8 cellular contexts compared by ENCODE assay signal in genomic region chr14:96039633-96040311, GRCh38. TPM values are rescaled to one million over a fixed set of nuclear protein-coding genes. Genes with fewer than 3 reads are reported as not detected.
DNase-seq lines count a peak whose midpoint lies in the region; ATAC-seq, FAIRE-seq and TF ChIP-seq lines count a peak whose summit lies in the region.

No MANE protein-coding gene starts in this region.

- peaks cover 6% of the 10 kb centered on the region for H3K4me1 ChIP-seq in CD8-positive, alpha-beta T cell (ENCODE audit: insufficient read depth, low read length)

- CTCF ChIA-PET in CD8-positive, alpha-beta T cell (lab: Charles Lee) = interaction anchor here (0.5 kb wide), 1 partner anchor 1884 kb away, joined by 3 read pairs; no protein-coding TSS in a partner anchor
- CTCF ChIA-PET in activated CD8-positive, alpha-beta T cell treated with anti-CD3 and anti-CD28 coated beads, Interleukin-2, amount 10 ng/mL, durations not matched to agents 7 days and 5 days (lab: Charles Lee) = no interaction called here

- TF ChIP-seq CTCF in CD8-positive, alpha-beta T cell (IDR thresholded peaks at IDR 0.05) = no peak
- peak; percentile 22 for TF ChIP-seq CTCF in fibroblast of the aortic adventitia (IDR thresholded peaks at IDR 0.05; ENCODE audit: insufficient read depth, low read length)
- TF ChIP-seq CTCF in nephron progenitor cell (IDR thresholded peaks at IDR 0.05) = peak; percentile 17

- FAIRE-seq in HTR-8/SVneo (lab: Jason Lieb, UNC) = no peak

- no peaks in the 10 kb centered on the region for H3K36me3 ChIP-seq in CD8-positive, alpha-beta T cell (ENCODE audit: insufficient read depth, low read length)

- H3K27ac Mint-ChIP-seq in CD8-positive, alpha-beta T cell = no peak overlapping the region
- H3K27ac Mint-ChIP-seq in activated CD8-positive, alpha-beta T cell treated with anti-CD3 and anti-CD28 coated beads, Interleukin-2, amount 10 ng/mL, durations not matched to agents 7 days and 5 days = no peak overlapping the region
- H3K27ac Mint-ChIP-seq in nephron progenitor cell = peak overlapping the region; percentile 36

- H3K4me1 Mint-ChIP-seq in CD8-positive, alpha-beta T cell (ENCODE audit: low read depth) = peaks cover 23% of the 10 kb centered on the region
- H3K4me1 Mint-ChIP-seq in activated CD8-positive, alpha-beta T cell treated with anti-CD3 and anti-CD28 coated beads, Interleukin-2, amount 10 ng/mL, durations not matched to agents 7 days and 5 days (ENCODE audit: low read depth) = peaks cover 12% of the 10 kb centered on the region
- H3K4me1 Mint-ChIP-seq in nephron progenitor cell = peaks cover 43% of the 10 kb centered on the region

- POLR2A ChIA-PET in CD8-positive, alpha-beta T cell (lab: Charles Lee) = interaction anchor here (0.6 to 1.0 kb wide), 2 partner anchors 13 to 266 kb away, joined by 3 read pairs; no protein-coding TSS in a partner anchor
- POLR2A ChIA-PET in activated CD8-positive, alpha-beta T cell treated with anti-CD3 and anti-CD28 coated beads, Interleukin-2, amount 10 ng/mL, durations not matched to agents 7 days and 5 days (lab: Charles Lee) = interaction anchor here (0.6 kb wide), 1 partner anchor 94 kb away, joined by 3 read pairs; no protein-coding TSS in a partner anchor

- H3K4me3 Mint-ChIP-seq in CD8-positive, alpha-beta T cell = peak overlapping the region; percentile 81
- H3K4me3 Mint-ChIP-seq in activated CD8-positive, alpha-beta T cell treated with anti-CD3 and anti-CD28 coated beads, Interleukin-2, amount 10 ng/mL, durations not matched to agents 7 days and 5 days = peak overlapping the region; percentile 64
- H3K4me3 Mint-ChIP-seq in nephron progenitor cell = peak overlapping the region; percentile 92

- peaks cover 12% of the 10 kb centered on the region for H3K27me3 ChIP-seq in CD8-positive, alpha-beta T cell (ENCODE audit: insufficient read depth, low read length)

- H3K36me3 Mint-ChIP-seq in CD8-positive, alpha-beta T cell = no peaks in the 10 kb centered on the region
- no peaks in the 10 kb centered on the region for H3K36me3 Mint-ChIP-seq in activated CD8-positive, alpha-beta T cell treated with anti-CD3 and anti-CD28 coated beads, Interleukin-2, amount 10 ng/mL, durations not matched to agents 7 days and 5 days (ENCODE audit: low read depth)
- peaks cover 38% of the 10 kb centered on the region for H3K36me3 Mint-ChIP-seq in nephron progenitor cell (ENCODE audit: low read depth)

- H3K27me3 Mint-ChIP-seq in CD8-positive, alpha-beta T cell (ENCODE audit: low read depth) = peaks cover 60% of the 10 kb centered on the region
- peaks cover 57% of the 10 kb centered on the region for H3K27me3 Mint-ChIP-seq in activated CD8-positive, alpha-beta T cell treated with anti-CD3 and anti-CD28 coated beads, Interleukin-2, amount 10 ng/mL, durations not matched to agents 7 days and 5 days (ENCODE audit: low read depth)
- peaks cover 47% of the 10 kb centered on the region for H3K27me3 Mint-ChIP-seq in nephron progenitor cell (ENCODE audit: low read depth, poor library complexity)

- no peak overlapping the region for H3K27ac ChIP-seq in CD8-positive, alpha-beta T cell (ENCODE audit: low read depth, low read length)

- intact Hi-C loops in CD8-positive, alpha-beta T cell (cut with DNase I, micrococcal nuclease) = no loop called here

- no peaks in the 10 kb centered on the region for H3K9me3 Mint-ChIP-seq in CD8-positive, alpha-beta T cell
- H3K9me3 Mint-ChIP-seq in activated CD8-positive, alpha-beta T cell treated with anti-CD3 and anti-CD28 coated beads, Interleukin-2, amount 10 ng/mL, durations not matched to agents 7 days and 5 days (ENCODE audit: insufficient read depth) = no peaks in the 10 kb centered on the region
- peaks cover 3% of the 10 kb centered on the region for H3K9me3 Mint-ChIP-seq in nephron progenitor cell

- peak in 2 of 7 experiments; percentile 15 to 51 for DNase-seq in CD8-positive, alpha-beta T cell
- DNase-seq in HTR-8/SVneo (ENCODE audit: insufficient read length, low spot score) = peak; percentile 34
- peak; percentile 30 for DNase-seq in activated CD8-positive, alpha-beta T cell treated with anti-CD3 and anti-CD28 coated beads, Interleukin-2, amount 10 ng/mL, durations not matched to agents 7 days and 5 days
- peak; percentile 43 for DNase-seq in fibroblast of the aortic adventitia (ENCODE audit: low read depth)
- peak; percentile 67 for DNase-seq in nephron progenitor cell
- DNase-seq in NOMO-1 treated with dmso at 0.1 percent for 144 hours (lab: John Stamatoyannopoulos, UW; ENCODE audit: unreplicated experiment) = no peak
- DNase-seq in stimulated activated CD4-positive, alpha-beta T cell treated with anti-CD3 and anti-CD28 coated beads, Interleukin-12 subunit alpha, Interleukin-12 subunit beta, amount 100 ng/mL, for 4 hours = no peak

- ATAC-seq in CD8-positive, alpha-beta T cell = no peak
- ATAC-seq in activated CD8-positive, alpha-beta T cell treated with anti-CD3 and anti-CD28 coated beads, Interleukin-2, amount 10 ng/mL, durations not matched to agents 7 days and 5 days = peak; percentile 47
- ATAC-seq in HG02571 (IDR thresholded peaks at IDR 0.05; ENCODE audit: unreplicated experiment) = no peak

- H3K4me3 ChIP-seq in CD8-positive, alpha-beta T cell (ENCODE audit: low read depth, low read length) = peak overlapping the region; percentile 55
- peak overlapping the region; percentile 86 for H3K4me3 ChIP-seq in fibroblast of the aortic adventitia (ENCODE audit: low read depth, low read length)

- H3K9me3 ChIP-seq in CD8-positive, alpha-beta T cell (ENCODE audit: low read length) = no peaks in the 10 kb centered on the region

RNA-seq across cellular contexts. Expression of gene C14orf132, which starts 0.6 kb away (rescaled TPM):
- total RNA-seq in CD8-positive, alpha-beta T cell = under 1 TPM; 0.58 to 0.62 TPM
- under 1 TPM; 0.42 to 0.50 TPM for total RNA-seq in activated CD8-positive, alpha-beta T cell treated with anti-CD3 and anti-CD28 coated beads, Interleukin-2, amount 10 ng/mL, durations not matched to agents 7 days and 5 days
- total RNA-seq in fibroblast of the aortic adventitia (ENCODE audit: low replicate concordance) = 25.5 and 32.6 TPM in 2 replicates

Comparison
In these comparisons a context has a peak if more than half of its experiments do, and no peak if none do; other contexts are left out.
1. DNase-seq: peak in HTR-8/SVneo (single experiment), activated CD8-positive, alpha-beta T cell treated with anti-CD3 and anti-CD28 coated beads, Interleukin-2, amount 10 ng/mL, durations not matched to agents 7 days and 5 days (single experiment), fibroblast of the aortic adventitia (single experiment) and nephron progenitor cell (single experiment); none in NOMO-1 treated with dmso at 0.1 percent for 144 hours (single experiment) and stimulated activated CD4-positive, alpha-beta T cell treated with anti-CD3 and anti-CD28 coated beads, Interleukin-12 subunit alpha, Interleukin-12 subunit beta, amount 100 ng/mL, for 4 hours (single experiment).
2. RNA of gene C14orf132, which starts 0.6 kb away (total RNA-seq): 25.5 to 32.6 TPM in fibroblast of the aortic adventitia; 0.58 to 0.62 TPM in CD8-positive, alpha-beta T cell and 0.42 to 0.50 TPM in activated CD8-positive, alpha-beta T cell treated with anti-CD3 and anti-CD28 coated beads, Interleukin-2, amount 10 ng/mL, durations not matched to agents 7 days and 5 days; every median in the first group is over 10 times any median in the second.
3. Peak in every context shown above with its lines, with median percentiles within 50 percentile points of each other: H3K4me3 Mint-ChIP-seq.